In genomic region chr3:114444216-114444615, GRCh38 we compare ENCODE assay signal across 22 cellular contexts.
"Had no signal": no experiment of that assay in that cellular context is flagged by ENCODE, and none has a peak within 500 bp of the region (broad histone marks: within the 10 kb centered on the region; RNA-seq: fewer than 3 reads in every experiment).

No MANE protein-coding gene starts in this region.

- H3K36me3 Mint-ChIP-seq: naive thymus-derived CD8-positive, alpha-beta T cell had no signal

- H3K4me3 Mint-ChIP-seq: endodermal cell; naive thymus-derived CD8-positive, alpha-beta T cell had no signal

- H3K27ac ChIP-seq: coronary artery, hepatocyte, neutrophil, right atrium auricular region, sigmoid colon, stomach, thoracic aorta, transverse colon had no signal

- H3K36me3 ChIP-seq: neutrophil, right atrium auricular region, sigmoid colon, stomach, thoracic aorta, transverse colon had no signal

- H3K4me1 Mint-ChIP-seq: endodermal cell had no signal

- H3K4me3 ChIP-seq: coronary artery, hepatocyte, lung, right atrium auricular region, sigmoid colon, stomach, thoracic aorta, transverse colon had no signal

- H3K9me3 Mint-ChIP-seq: endodermal cell; naive thymus-derived CD8-positive, alpha-beta T cell had no signal

- DNase-seq: effector CD4-positive, alpha-beta T cell; endodermal cell; erythroblast; foreskin melanocyte; head of caudate nucleus; left colon; left ventricle myocardium superior; naive thymus-derived CD8-positive, alpha-beta T cell; posterior cingulate gyrus; sigmoid colon; small intestine; stimulated activated CD4-positive, alpha-beta T cell treated with anti-CD3 and anti-CD28 coated beads, Interleukin-12 subunit alpha, Interleukin-12 subunit beta, amount 100 ng/mL, for 4 hours; stimulated activated naive CD4-positive, alpha-beta T cell; stomach; substantia nigra; transverse colon had no signal

- H3K27me3 ChIP-seq: hepatocyte, neutrophil, right atrium auricular region, sigmoid colon, stomach, transverse colon had no signal

- H3K27me3 Mint-ChIP-seq: naive thymus-derived CD8-positive, alpha-beta T cell had no signal

- ATAC-seq: left colon; left ventricle myocardium superior; naive thymus-derived CD8-positive, alpha-beta T cell had no signal

- H3K9me3 ChIP-seq: neutrophil, right atrium auricular region, sigmoid colon, stomach, thoracic aorta, transverse colon had no signal

- H3K27ac Mint-ChIP-seq: endodermal cell; naive thymus-derived CD8-positive, alpha-beta T cell had no signal
